10 cellular contexts compared by ENCODE assay signal in genomic region chr3:137035631-137036030, GRCh38.
A peak's percentile ranks its signal among the peaks of the same experiment; 100 is the strongest.
DNase-seq lines count a peak whose midpoint lies in the region; ATAC-seq, FAIRE-seq and TF ChIP-seq lines count a peak whose summit lies in the region.
"Had no signal": no experiment of that assay in that cellular context is flagged by ENCODE, and none has a peak within 500 bp of the region (broad histone marks: within the 10 kb centered on the region; RNA-seq: fewer than 3 reads in every experiment).

No MANE protein-coding gene starts in this region.

- FAIRE-seq in astrocyte (lab: Jason Lieb, UNC) (no peak), GM12892 (lab: Jason Lieb, UNC) (no peak)
- FAIRE-seq: A204.1 had no signal

- H4K20me1 ChIP-seq in astrocyte (ENCODE audit: insufficient read depth, low read length) = no peaks in the 10 kb centered on the region

- no peaks in the 10 kb centered on the region for H3K79me2 ChIP-seq in astrocyte (ENCODE audit: insufficient read depth, low read length)

- ATAC-seq in GM19023 (IDR thresholded peaks at IDR 0.05; ENCODE audit: unreplicated experiment) = no peak

- H3K4me2 ChIP-seq in astrocyte (ENCODE audit: low read length) = no peak overlapping the region

- H3K9me3 Mint-ChIP-seq in astrocyte (ENCODE audit: unreplicated experiment) (peaks cover 3% of the 10 kb centered on the region), nephron progenitor cell (no peaks in the 10 kb centered on the region)

- H3K36me3 Mint-ChIP-seq in astrocyte (ENCODE audit: low read depth, unreplicated experiment) = no peaks in the 10 kb centered on the region
- H3K36me3 Mint-ChIP-seq in nephron progenitor cell (ENCODE audit: low read depth) = no peaks in the 10 kb centered on the region

- no peak overlapping the region for H3K27ac Mint-ChIP-seq in astrocyte (ENCODE audit: unreplicated experiment)
- H3K27ac Mint-ChIP-seq in nephron progenitor cell = no peak overlapping the region

- no peak overlapping the region for H3K27ac ChIP-seq in astrocyte (ENCODE audit: low read depth, low read length)

- TF ChIP-seq POLR2A in GM12892 (IDR thresholded peaks at IDR 0.05; ENCODE audit: low read depth, low read length) = no peak

- no peak overlapping the region for H3K4me3 ChIP-seq in astrocyte (ENCODE audit: insufficient read depth, low read depth, low read length)

- no peak overlapping the region for H3K9ac ChIP-seq in astrocyte (ENCODE audit: low read length)

- peaks cover 2% of the 10 kb centered on the region for H3K4me1 Mint-ChIP-seq in astrocyte (ENCODE audit: low read depth, unreplicated experiment)
- peaks cover 10% of the 10 kb centered on the region for H3K4me1 Mint-ChIP-seq in nephron progenitor cell

- no peaks in the 10 kb centered on the region for H3K9me3 ChIP-seq in astrocyte (ENCODE audit: insufficient read depth, low read depth, low read length)

- H2AFZ ChIP-seq in astrocyte (ENCODE audit: low read depth, low read length) = no peak overlapping the region

- TF ChIP-seq CTCF in astrocyte (IDR thresholded peaks at IDR 0.05; ENCODE audit: insufficient read depth, low read depth, low read length) (peak; percentile 7), nephron progenitor cell (IDR thresholded peaks at IDR 0.05) (peak; percentile 19)

- peaks cover 2% of the 10 kb centered on the region for H3K27me3 ChIP-seq in astrocyte (ENCODE audit: insufficient read depth, low read length)

- no peaks in the 10 kb centered on the region for H3K4me1 ChIP-seq in astrocyte (ENCODE audit: insufficient read depth, low read length)

- DNase-seq in DMS 273 (lab: John Stamatoyannopoulos, UW; ENCODE audit: unreplicated experiment) (peak; percentile 64), DMS 273 treated with DMSO at 0.1 percent for 48 hours (lab: John Stamatoyannopoulos, UW) (no peak), HT-29 (ENCODE audit: low spot score) (peak; percentile 24), astrocyte (ENCODE audit: low read depth) (no peak), nephron progenitor cell (no peak), NCI-H146 treated with DMSO at 0.1 percent for 48 hours (lab: John Stamatoyannopoulos, UW; ENCODE audit: unreplicated experiment) (no peak), GM12892 (ENCODE audit: insufficient read length) (no peak)
- DNase-seq: aorta had no signal

- no peaks in the 10 kb centered on the region for H3K36me3 ChIP-seq in astrocyte (ENCODE audit: insufficient read depth, low read length)

- H3K27me3 Mint-ChIP-seq in astrocyte (ENCODE audit: low read depth, unreplicated experiment) = peaks cover 22% of the 10 kb centered on the region
- peaks cover 23% of the 10 kb centered on the region for H3K27me3 Mint-ChIP-seq in nephron progenitor cell (ENCODE audit: low read depth, poor library complexity)

- H3K4me3 Mint-ChIP-seq in astrocyte (ENCODE audit: unreplicated experiment) (no peak overlapping the region), nephron progenitor cell (no peak overlapping the region)

Comparison
In these comparisons a context has a peak if more than half of its experiments do, and no peak if none do; other contexts are left out.
1. DNase-seq: peak in DMS 273 (single experiment) and HT-29 (single experiment); none in DMS 273 treated with DMSO at 0.1 percent for 48 hours (single experiment), astrocyte (single experiment), nephron progenitor cell (single experiment), NCI-H146 treated with DMSO at 0.1 percent for 48 hours (single experiment) and GM12892 (single experiment).